8 cellular contexts compared by ENCODE assay signal in the genomic region with DNA sequence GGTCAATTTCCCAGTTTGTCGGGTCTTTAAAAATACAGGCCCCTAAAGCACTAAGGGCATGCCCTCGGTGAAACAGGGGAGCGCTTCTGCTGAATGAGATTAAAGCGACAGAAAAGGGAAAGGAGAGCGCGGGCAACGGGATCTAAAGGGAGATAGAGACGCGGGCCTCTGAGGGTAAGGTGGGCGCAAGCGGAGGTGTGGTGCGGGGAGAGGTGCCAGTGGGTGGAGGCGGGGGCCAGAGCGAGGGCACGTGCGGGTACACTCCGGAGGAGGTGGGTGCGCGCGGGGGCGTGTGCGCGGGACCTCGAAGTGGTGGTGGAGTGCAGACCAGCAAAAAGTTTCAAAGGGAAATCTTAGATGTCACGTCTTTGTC. TPM values are rescaled to one million over a fixed set of nuclear protein-coding genes. Genes with fewer than 3 reads are reported as not detected.
DNase-seq lines count a peak whose midpoint lies in the region; ATAC-seq and TF ChIP-seq lines count a peak whose summit lies in the region.

No MANE protein-coding gene starts in this region.

- H3K27me3 ChIP-seq in MG63, result no peaks in the 10 kb centered on the region

- H3K4me3 ChIP-seq in MG63 (peak overlapping the region; percentile 75), retinal pigment epithelial cell (ENCODE audit: low read length) (peak overlapping the region; percentile 74)

- H3K9me3 ChIP-seq in MG63, result no peaks in the 10 kb centered on the region

- intact Hi-C loops in Right ventricle myocardium inferior (cut with DNase I), result loop anchor here (2.0 kb wide), 2 partner anchors 95 to 325 kb away; no protein-coding TSS in a partner anchor

- ATAC-seq in GM21786 (IDR thresholded peaks at IDR 0.05; ENCODE audit: unreplicated experiment), result peak; percentile 16
- ATAC-seq in Right ventricle myocardium inferior, result peak; percentile 4

- TF ChIP-seq CTCF in retinal pigment epithelial cell (conservative IDR thresholded peaks at IDR 0.05; ENCODE audit: low read depth, low read length), result no peak

- DNase-seq in DMS53 (lab: John Stamatoyannopoulos, UW) (peak; percentile 52), MG63 (peak; percentile 14), Right ventricle myocardium inferior (ENCODE audit: missing footprints) (peak; percentile 69), retinal pigment epithelial cell (ENCODE audit: low read depth) (no peak), retina (no peak), COR-L47 (lab: John Stamatoyannopoulos, UW) (no peak)
- DNase-seq in activated effector memory CD4-positive, alpha-beta T cell treated with Interleukin-2 at 50 U/mL for 16 hours, result peak; percentile 14

- no peaks in the 10 kb centered on the region for H3K36me3 ChIP-seq in MG63

RNA-seq across cellular contexts. Expression of gene TET2, which starts 0.8 kb away (rescaled TPM):
- total RNA-seq in MG63 (2014; rRNA removed; shearing (Covaris generic); ENCODE audit: low replicate concordance), result 0.59 and 1.3 TPM in 2 replicates
- 12.1 TPM for total RNA-seq in Right ventricle myocardium inferior

Comparison
In these comparisons a context has a peak if more than half of its experiments do, and no peak if none do; other contexts are left out.
1. DNase-seq: peak in DMS53 (single experiment), MG63 (single experiment), activated effector memory CD4-positive, alpha-beta T cell treated with Interleukin-2 at 50 U/mL for 16 hours (single experiment) and Right ventricle myocardium inferior (single experiment); none in retinal pigment epithelial cell (single experiment), retina (single experiment) and COR-L47 (single experiment).